In the genomic region with DNA sequence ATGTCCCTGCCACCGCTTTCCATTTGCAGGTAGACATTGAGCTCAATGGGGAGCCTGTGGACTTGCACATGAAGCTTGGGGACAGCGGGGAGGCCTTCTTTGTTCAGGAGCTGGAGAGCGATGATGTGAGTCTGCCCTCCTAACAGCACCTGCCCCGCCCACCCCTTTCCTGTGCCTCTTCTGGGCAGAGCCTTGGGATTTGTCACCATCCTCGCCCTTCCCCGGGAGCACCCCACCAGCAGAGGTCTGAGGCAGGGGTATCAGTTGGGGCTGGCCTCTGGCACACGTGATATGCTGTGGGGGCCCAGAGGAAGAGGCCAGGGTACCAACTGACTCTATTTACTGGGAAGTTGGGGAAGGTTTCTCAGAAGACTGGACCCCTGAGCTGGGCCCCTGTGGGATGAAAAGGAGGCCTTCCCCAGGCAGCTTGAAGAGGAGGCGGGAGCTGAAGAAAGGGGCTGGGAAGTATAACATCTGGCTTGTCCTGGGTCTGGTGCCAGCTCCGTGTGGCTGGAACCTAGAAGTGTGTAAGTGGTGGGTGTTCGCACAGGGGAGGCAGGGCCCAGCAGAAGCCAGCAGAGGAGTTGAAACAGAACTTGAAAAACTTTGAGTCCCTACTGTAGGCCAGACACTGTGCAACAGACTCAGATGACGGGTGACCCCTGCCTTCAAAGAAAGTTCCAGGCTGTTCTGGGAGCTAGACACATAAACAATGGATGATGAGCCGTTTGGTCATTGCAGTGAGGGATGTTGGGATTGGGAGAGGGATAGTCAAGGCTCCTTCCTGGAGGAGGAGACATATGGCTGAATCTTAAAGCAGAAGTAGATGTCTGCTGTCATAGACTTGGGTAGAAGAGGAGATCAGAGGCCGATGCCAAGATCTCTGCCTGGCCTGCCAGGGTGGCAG, we compare ENCODE assay signal across 19 cellular contexts. TPM values are rescaled to one million over a fixed set of nuclear protein-coding genes. Genes with fewer than 3 reads are reported as not detected.
"Had no signal": no experiment of that assay in that cellular context is flagged by ENCODE, and none has a peak within 500 bp of the region (broad histone marks: within the 10 kb centered on the region; RNA-seq: fewer than 3 reads in every experiment).

No MANE protein-coding gene starts in this region.

- FAIRE-seq: TTC549 had no signal

- H3K27me3 Mint-ChIP-seq: activated B cell treated with CpG ODN at 0.5 μM for 24 hours; activated CD4-positive, alpha-beta T cell treated with anti-CD3 and anti-CD28 coated beads, Interleukin-2, amount 10 ng/mL, durations not matched to agents 24 days and 14 days; type B pancreatic cell had no signal

- H3K4me1 Mint-ChIP-seq: activated B cell treated with CpG ODN at 0.5 μM for 24 hours; activated CD4-positive, alpha-beta T cell treated with anti-CD3 and anti-CD28 coated beads, Interleukin-2, amount 10 ng/mL, durations not matched to agents 24 days and 14 days; stimulated activated naive B cell treated with anti-CD40 and anti-IgM and Interleukin-4, amounts not matched to agents 10 μg/mL and 1 μg/mL and 100 μg/mL, for 72 hours had no signal

- H3K9me3 Mint-ChIP-seq: activated B cell treated with CpG ODN at 0.5 μM for 24 hours; activated CD4-positive, alpha-beta T cell treated with anti-CD3 and anti-CD28 coated beads, Interleukin-2, amount 10 ng/mL, durations not matched to agents 24 days and 14 days; activated naive CD4-positive, alpha-beta T cell treated with anti-CD3 and anti-CD28 coated beads, Interleukin-2, amount 50 U/mL, for 72 hours; naive B cell; stimulated activated naive B cell treated with anti-CD40 and anti-IgM and Interleukin-4, amounts not matched to agents 10 μg/mL and 1 μg/mL and 100 μg/mL, for 72 hours; type B pancreatic cell had no signal

- H3K4me3 Mint-ChIP-seq: activated B cell treated with CpG ODN at 0.5 μM for 24 hours; activated CD4-positive, alpha-beta T cell treated with anti-CD3 and anti-CD28 coated beads, Interleukin-2, amount 10 ng/mL, durations not matched to agents 24 days and 14 days; naive B cell; stimulated activated naive B cell treated with anti-CD40 and anti-IgM and Interleukin-4, amounts not matched to agents 10 μg/mL and 1 μg/mL and 100 μg/mL, for 72 hours; T-helper 17 cell; type B pancreatic cell had no signal

- H3K36me3 Mint-ChIP-seq: activated naive CD4-positive, alpha-beta T cell treated with anti-CD3 and anti-CD28 coated beads, Interleukin-2, amount 50 U/mL, for 72 hours; naive B cell; stimulated activated naive B cell treated with anti-CD40 and anti-IgM and Interleukin-4, amounts not matched to agents 10 μg/mL and 1 μg/mL and 100 μg/mL, for 72 hours had no signal

- ATAC-seq: activated naive CD4-positive, alpha-beta T cell treated with anti-CD3 and anti-CD28 coated beads, Interleukin-2, amount 50 U/mL, for 72 hours; gastroesophageal sphincter; stimulated activated naive B cell treated with anti-CD40 and anti-IgM and Interleukin-4, amounts not matched to agents 10 μg/mL and 1 μg/mL and 100 μg/mL, for 72 hours; T-helper 17 cell had no signal

- H3K27ac ChIP-seq: breast epithelium, gastroesophageal sphincter, prostate gland had no signal

- H3K4me1 ChIP-seq: gastroesophageal sphincter, prostate gland, sigmoid colon had no signal

- H3K4me3 ChIP-seq: breast epithelium, gastroesophageal sphincter, lung, prostate gland, sigmoid colon had no signal

- H3K27me3 ChIP-seq: breast epithelium, gastroesophageal sphincter, sigmoid colon had no signal

- DNase-seq: activated B cell treated with CpG ODN at 0.5 μM for 24 hours; activated CD4-positive, alpha-beta T cell treated with anti-CD3 and anti-CD28 coated beads, Interleukin-2, amount 10 ng/mL, durations not matched to agents 24 days and 14 days; activated T-cell treated with anti-CD3 and anti-CD28 coated beads, Interleukin-2, amount 50 U/mL, for 1 hour; hippocampal formation; midbrain; naive B cell; nucleus accumbens; sigmoid colon; stimulated activated CD4-positive, alpha-beta T cell treated with anti-CD3 and anti-CD28 coated beads, Interleukin-2, amount 100 ng/mL, for 24 hours; stimulated activated naive B cell treated with anti-CD40 and anti-IgM and Interleukin-4, amounts not matched to agents 10 μg/mL and 1 μg/mL and 100 μg/mL, for 72 hours; T-helper 17 cell had no signal

- H3K9me3 ChIP-seq: breast epithelium, gastroesophageal sphincter, prostate gland, sigmoid colon had no signal

- H3K27ac Mint-ChIP-seq: activated B cell treated with CpG ODN at 0.5 μM for 24 hours; activated CD4-positive, alpha-beta T cell treated with anti-CD3 and anti-CD28 coated beads, Interleukin-2, amount 10 ng/mL, durations not matched to agents 24 days and 14 days; T-helper 17 cell; type B pancreatic cell had no signal

RNA-seq across cellular contexts. Expression of gene EMILIN3, which starts 18.8 kb away (rescaled TPM):
- total RNA-seq: activated B cell treated with CpG ODN at 0.5 μM for 24 hours; activated CD8-positive, alpha-beta memory T cell treated with anti-CD3 and anti-CD28 coated beads for 36 hours; T-helper 17 cell had no signal
